19 cellular contexts compared by ENCODE assay signal in genomic region chr3:12808587-12808986, GRCh38. TPM values are rescaled to one million over a fixed set of nuclear protein-coding genes. Genes with fewer than 3 reads are reported as not detected.
DNase-seq lines count a peak whose midpoint lies in the region; ATAC-seq, FAIRE-seq and TF ChIP-seq lines count a peak whose summit lies in the region.
"Had no signal": no experiment of that assay in that cellular context is flagged by ENCODE, and none has a peak within 500 bp of the region (broad histone marks: within the 10 kb centered on the region; RNA-seq: fewer than 3 reads in every experiment).

No MANE protein-coding gene starts in this region.

- no peak overlapping the region for H2AK5ac ChIP-seq in H9 (ENCODE audit: insufficient read length, low read length)

- no peak overlapping the region for H3K56ac ChIP-seq in H9 (ENCODE audit: insufficient read length, low read depth, low read length)

- no peak overlapping the region for H4K8ac ChIP-seq in H9 (replicated peaks; ENCODE audit: insufficient read length, low read depth, low read length)

- no peaks in the 10 kb centered on the region for H3K9me3 ChIP-seq in H9 (ENCODE audit: control insufficient read depth, low read depth, low read length)
- H3K9me3 ChIP-seq in kidney (ENCODE audit: control insufficient read depth in 1 of 2, low read length in 2 of 2): no peaks in the 10 kb centered on the region
- no peaks in the 10 kb centered on the region for H3K9me3 ChIP-seq in gastrocnemius medialis
- H3K9me3 ChIP-seq in A673 (ENCODE audit: low read depth, low read length, poor library complexity, severe bottlenecking): no peaks in the 10 kb centered on the region
- H3K9me3 ChIP-seq: uterus had no signal

- TF ChIP-seq POLR2A in gastrocnemius medialis (IDR thresholded peaks at IDR 0.05): no peak

- no TSS peak for BruUV-seq in A673 (replicated peaks; lab: Mats Ljungman, UMichigan)

- no peaks in the 10 kb centered on the region for H3K27me3 ChIP-seq in H9 (ENCODE audit: insufficient read depth, low read length)
- H3K27me3 ChIP-seq in gastrocnemius medialis: no peaks in the 10 kb centered on the region
- no peaks in the 10 kb centered on the region for H3K27me3 ChIP-seq in A673 (replicated peaks; ENCODE audit: insufficient read depth, low read depth, low read length, poor library complexity)
- H3K27me3 ChIP-seq: uterus had no signal

- no peak overlapping the region for H2BK5ac ChIP-seq in H9 (ENCODE audit: insufficient read length, low read length)

- no CpG with 5 or more reads among the region's 2 CpGs for WGBS in H9 (ENCODE audit: extremely low coverage, insufficient read length, low lambda C conversion rate)

- H4K91ac ChIP-seq in H9 (ENCODE audit: insufficient read length, low read depth, low read length): no peak overlapping the region

- no peak overlapping the region for H3K23ac ChIP-seq in H9 (ENCODE audit: insufficient read length, low read depth, low read length)

- no peak overlapping the region for H3K14ac ChIP-seq in H9 (ENCODE audit: insufficient read depth, low read length)

- POLR2A ChIA-PET in A673 (lab: Charles Lee; ENCODE audit: low non-redundant PET): no interaction called here

- in situ Hi-C loops in gastrocnemius medialis (cut with MboI; ENCODE audit: low sequenced_read_pairs in 4 of 4): no loop called here

- no peaks in the 10 kb centered on the region for H3K27me3 Mint-ChIP-seq in activated naive CD4-positive, alpha-beta T cell treated with anti-CD3 and anti-CD28 coated beads for 36 hours (ENCODE audit: low read depth)
- H3K27me3 Mint-ChIP-seq in H9 (ENCODE audit: low read depth) (peaks cover 1% of the 10 kb centered on the region; the same call in 1 of the 2 replicates), chondrocyte (ENCODE audit: low read depth) (no peaks in the 10 kb centered on the region)

- no peaks in the 10 kb centered on the region for H3K79me2 ChIP-seq in H9 (ENCODE audit: insufficient read depth, low read length)
- H3K79me2 ChIP-seq: parathyroid adenoma had no signal

- no peaks in the 10 kb centered on the region for H3K9me3 Mint-ChIP-seq in activated naive CD4-positive, alpha-beta T cell treated with anti-CD3 and anti-CD28 coated beads for 36 hours
- H3K9me3 Mint-ChIP-seq in H9: no peaks in the 10 kb centered on the region
- no peaks in the 10 kb centered on the region for H3K9me3 Mint-ChIP-seq in chondrocyte (ENCODE audit: low read depth)
- H3K9me3 Mint-ChIP-seq: activated T-cell treated with anti-CD3 and anti-CD28 coated beads, Interleukin-2, amount 50 U/mL, for 72 hours had no signal

- H3K23me2 ChIP-seq in H9 (ENCODE audit: insufficient read length, low read depth, low read length, poor library complexity, severe bottlenecking): peaks cover 4% of the 10 kb centered on the region

- H3K36me3 Mint-ChIP-seq in activated naive CD4-positive, alpha-beta T cell treated with anti-CD3 and anti-CD28 coated beads for 36 hours (ENCODE audit: low read depth): peaks cover 4% of the 10 kb centered on the region
- H3K36me3 Mint-ChIP-seq in H9 (ENCODE audit: insufficient read depth in 1 of 3, low read depth in 3 of 3): peaks cover 2 to 18% (median 12%) of the 10 kb centered on the region in 3 experiments; a peak in 6 of 7 replicates
- peaks cover 13% of the 10 kb centered on the region for H3K36me3 Mint-ChIP-seq in chondrocyte (ENCODE audit: low read depth)

- no peak overlapping the region for H3T11ph ChIP-seq in H9 (ENCODE audit: low read length)

- H3K18ac ChIP-seq in H9 (ENCODE audit: insufficient read length, low read depth, low read length): no peak overlapping the region

- no peak overlapping the region for H2BK15ac ChIP-seq in H9 (ENCODE audit: low read depth, low read length)

- H3K27ac ChIP-seq in H9 (ENCODE audit: insufficient read length, low read depth, low read length) (no peak overlapping the region), kidney (ENCODE audit: low read depth in 2 of 2, low read length in 2 of 2) (no peak overlapping the region), gastrocnemius medialis (peak overlapping the region; percentile 71 to 99 (median 92)), A673 (ENCODE audit: low read depth, low read length, poor library complexity, severe bottlenecking) (no peak overlapping the region)
- H3K27ac ChIP-seq: parathyroid adenoma, WERI-Rb-1 had no signal

- no peak overlapping the region for H2BK20ac ChIP-seq in H9 (ENCODE audit: low read depth, low read length, poor library complexity, severe bottlenecking)

- no peak overlapping the region for H2BK120ac ChIP-seq in H9 (ENCODE audit: low read depth, low read length, poor library complexity, severe bottlenecking)

- TF ChIP-seq CTCF in H9 (conservative IDR thresholded peaks at IDR 0.05) (no peak), kidney (IDR thresholded peaks at IDR 0.05; ENCODE audit: borderline replicate concordance, extremely low read depth, insufficient read depth) (no peak), gastrocnemius medialis (IDR thresholded peaks at IDR 0.05 in 4 of 5, conservative IDR thresholded peaks at IDR 0.05 in 1 of 5) (no peak), chondrocyte (IDR thresholded peaks at IDR 0.05) (no peak), A673 (conservative IDR thresholded peaks at IDR 0.05; ENCODE audit: low read depth, low read length) (no peak)

- no peaks in the 10 kb centered on the region for H3K79me1 ChIP-seq in H9 (ENCODE audit: insufficient read depth, low read depth, low read length, poor library complexity, severe bottlenecking)

- no peak for DNase-seq in activated naive CD4-positive, alpha-beta T cell treated with anti-CD3 and anti-CD28 coated beads for 36 hours
- no peak for DNase-seq in activated naive CD4-positive, alpha-beta T cell treated with Interleukin-2 at 50 U/mL for 16 hours
- DNase-seq in H9: no peak
- peak; percentile 50 for DNase-seq in kidney
- DNase-seq in gastrocnemius medialis: no peak
- no peak for DNase-seq in NCI-H1436 treated with DMSO at 0.1 percent for 48 hours (lab: John Stamatoyannopoulos, UW)
- DNase-seq in chondrocyte (ENCODE audit: low spot score): no peak
- no peak for DNase-seq in A673 (ENCODE audit: low spot score)
- DNase-seq: activated T-cell treated with anti-CD3 and anti-CD28 coated beads, Interleukin-2, amount 50 U/mL, for 72 hours; DMS79 treated with DMSO at 0.1 percent for 48 hours; effector memory CD4-positive, alpha-beta T cell; left ventricle myocardium superior; NCI-H526; uterus; WERI-Rb-1 had no signal

- H3K36me3 ChIP-seq in kidney (ENCODE audit: control insufficient read depth in 1 of 2, insufficient read depth in 2 of 2, low read length in 2 of 2) (peaks cover 0 to 9% of the 10 kb centered on the region in 2 donors), gastrocnemius medialis (peaks cover 0 to 41% of the 10 kb centered on the region in 2 donors), A673 (ENCODE audit: insufficient read depth, low read length, poor library complexity, severe bottlenecking) (no peaks in the 10 kb centered on the region)
- H3K36me3 ChIP-seq: uterus had no signal

- no peak overlapping the region for H4K5ac ChIP-seq in H9 (ENCODE audit: insufficient read length, low read depth, low read length)

- intact Hi-C loops in activated naive CD4-positive, alpha-beta T cell treated with anti-CD3 and anti-CD28 coated beads for 36 hours (cut with micrococcal nuclease): no loop called here
- intact Hi-C loops in kidney (cut with DNase I) (no loop called here), gastrocnemius medialis (cut with DNase I; ENCODE audit: low total_unique reads) (loop anchor here (2.0 kb wide), 1 partner anchor 24 kb away; no protein-coding TSS in a partner anchor), A673 (cut with micrococcal nuclease; ENCODE audit: unreplicated experiment) (no loop called here)

- H3K27ac Mint-ChIP-seq in activated naive CD4-positive, alpha-beta T cell treated with anti-CD3 and anti-CD28 coated beads for 36 hours: no peak overlapping the region
- peak overlapping the region in 1 of 3 experiments; percentile 56; a peak in 2 of 7 replicates for H3K27ac Mint-ChIP-seq in H9
- H3K27ac Mint-ChIP-seq in chondrocyte (ENCODE audit: unreplicated experiment): no peak overlapping the region
- H3K27ac Mint-ChIP-seq: activated T-cell treated with anti-CD3 and anti-CD28 coated beads, Interleukin-2, amount 50 U/mL, for 72 hours had no signal

- no peak for ATAC-seq in gastrocnemius medialis
- ATAC-seq: activated T-cell treated with anti-CD3 and anti-CD28 coated beads, Interleukin-2, amount 50 U/mL, for 72 hours; HCT116; left ventricle myocardium superior had no signal

- no peak overlapping the region for H3K9ac ChIP-seq in H9 (ENCODE audit: extremely low read depth, insufficient read length, low read length)
- H3K9ac ChIP-seq in kidney (ENCODE audit: low read length in 2 of 2): no peak overlapping the region
- H3K9ac ChIP-seq: parathyroid adenoma had no signal

- no peaks in the 10 kb centered on the region for H4K20me1 ChIP-seq in H9 (ENCODE audit: control insufficient read depth, insufficient read depth, insufficient read length)

- no peaks in the 10 kb centered on the region for H3K4me1 ChIP-seq in H9 (ENCODE audit: insufficient read depth, low read length)
- H3K4me1 ChIP-seq in kidney (ENCODE audit: control insufficient read depth in 1 of 2, insufficient read depth in 1 of 2, low read depth in 1 of 2, low read length in 2 of 2): peaks cover 3 to 4% of the 10 kb centered on the region in 2 donors
- peaks cover 48 to 49% of the 10 kb centered on the region in 2 donors for H3K4me1 ChIP-seq in gastrocnemius medialis
- H3K4me1 ChIP-seq in A673 (ENCODE audit: insufficient read depth, low read length, poor library complexity, severe bottlenecking): peaks cover 6% of the 10 kb centered on the region
- H3K4me1 ChIP-seq: parathyroid adenoma had no signal

- no peak for FAIRE-seq in kidney (lab: Jason Lieb, UNC)

- no peak overlapping the region for H3K4me2 ChIP-seq in H9 (ENCODE audit: insufficient read depth, insufficient read length, low read length)

- peak overlapping the region; percentile 8 for H3K4me3 Mint-ChIP-seq in activated naive CD4-positive, alpha-beta T cell treated with anti-CD3 and anti-CD28 coated beads for 36 hours
- H3K4me3 Mint-ChIP-seq in H9: peak overlapping the region; percentile 21 to 76; a peak in 3 of 5 replicates
- no peak overlapping the region for H3K4me3 Mint-ChIP-seq in chondrocyte (ENCODE audit: unreplicated experiment)

- no peak overlapping the region for H3K4ac ChIP-seq in H9 (ENCODE audit: low read depth, low read length)

- H2BK12ac ChIP-seq in H9 (ENCODE audit: insufficient read length, low read depth, low read length): no peak overlapping the region

- H2AFZ ChIP-seq in H9 (ENCODE audit: low read length): no peak overlapping the region
- H2AFZ ChIP-seq: parathyroid adenoma had no signal

- peaks cover 4% of the 10 kb centered on the region for H3K4me1 Mint-ChIP-seq in activated naive CD4-positive, alpha-beta T cell treated with anti-CD3 and anti-CD28 coated beads for 36 hours (ENCODE audit: low read depth)
- peaks cover 16 to 22% of the 10 kb centered on the region in 2 experiments for H3K4me1 Mint-ChIP-seq in H9
- peaks cover 9% of the 10 kb centered on the region for H3K4me1 Mint-ChIP-seq in chondrocyte (ENCODE audit: low read depth)

- no peak overlapping the region for H3K4me3 ChIP-seq in kidney (ENCODE audit: low read length in 2 of 2)
- H3K4me3 ChIP-seq in gastrocnemius medialis: no peak overlapping the region
- no peak overlapping the region for H3K4me3 ChIP-seq in A673 (ENCODE audit: low read depth, low read length, poor library complexity, severe bottlenecking)
- H3K4me3 ChIP-seq: uterus had no signal

- CTCF ChIA-PET in activated naive CD4-positive, alpha-beta T cell treated with anti-CD3 and anti-CD28 coated beads for 36 hours (lab: Charles Lee): interaction anchor here (0.7 to 4.1 kb wide), 7 partner anchors 10 to 83 kb away, joined by 3 to 30 read pairs (median 5); partner anchors contain the start of genes CAND2 and RPL32
- CTCF ChIA-PET in A673 (lab: Charles Lee): no interaction called here

RNA-seq across cellular contexts. Expression of gene CAND2, which starts 12.1 kb away (rescaled TPM):
- total RNA-seq in activated naive CD4-positive, alpha-beta T cell treated with anti-CD3 and anti-CD28 coated beads for 36 hours: 1 to 10 TPM; 2.5 to 2.7 TPM
- total RNA-seq in H9 (2021) (10.2 and 10.7 TPM in 2 replicates), kidney (7.1 TPM), gastrocnemius medialis (100 to 1,000 TPM; 133 to 308 (median 181) TPM), chondrocyte (11.3 to 15.7 TPM (median 12.0 TPM) in 3 replicates), A673 (2021) (7.6 and 8.2 TPM in 2 replicates)
- polyA plus RNA-seq in kidney (ENCODE audit: insufficient read depth, low read depth, low replicate concordance): 3.9 TPM

RNA-seq across cellular contexts. Expression of gene RPL32, which starts 32.8 kb away (rescaled TPM):
- total RNA-seq in activated naive CD4-positive, alpha-beta T cell treated with anti-CD3 and anti-CD28 coated beads for 36 hours: 1,000 to 10,000 TPM; 3,385 to 3,704 TPM
- total RNA-seq in H9 (2021): 1,982 and 2,021 TPM in 2 replicates
- 1,227 TPM for total RNA-seq in kidney
- polyA plus RNA-seq in kidney (ENCODE audit: insufficient read depth, low read depth, low replicate concordance): 2,612 TPM
- total RNA-seq in gastrocnemius medialis: 1,000 to 10,000 TPM in 2 of 4 donors, 100 to 1,000 TPM in 2; 765 to 1,204 (median 990) TPM
- 960 to 1,087 TPM (median 972 TPM) in 3 replicates for total RNA-seq in chondrocyte
- 1,684 and 1,701 TPM in 2 replicates for total RNA-seq in A673 (2021)

RNA-seq across cellular contexts. Expression of gene TMEM40, which starts 49.5 kb away (rescaled TPM):
- not detected for total RNA-seq in activated naive CD4-positive, alpha-beta T cell treated with anti-CD3 and anti-CD28 coated beads for 36 hours
- total RNA-seq in H9 (2021) (not detected in 2 replicates), kidney (not detected), gastrocnemius medialis (1 to 10 TPM in 1 of 4 donors, under 1 TPM in 1, not detected in 2; 0.62 to 1.2 TPM), chondrocyte (not detected in 3 replicates), A673 (2021) (not detected in 2 replicates)
- polyA plus RNA-seq in kidney (ENCODE audit: insufficient read depth, low read depth, low replicate concordance): 0.52 TPM
- total RNA-seq: activated T-cell treated with anti-CD3 and anti-CD28 coated beads, Interleukin-2, amount 50 U/mL, for 72 hours; cerebellum; mucosa of gallbladder; uterus had no signal

Comparison
In these comparisons a context has a peak if more than half of its experiments do, and no peak if none do; other contexts are left out.
1. H3K27ac ChIP-seq: peak in gastrocnemius medialis (4 of 4); none in H9 (single experiment), kidney (0 of 2) and A673 (single experiment).